ENCODE assay signal across 8 cellular contexts in genomic region chr9:128771745-128772519, GRCh38. TPM values are rescaled to one million over a fixed set of nuclear protein-coding genes. Genes with fewer than 3 reads are reported as not detected.
DNase-seq lines count a peak whose midpoint lies in the region; ATAC-seq, FAIRE-seq and TF ChIP-seq lines count a peak whose summit lies in the region.

Gene ZER1, minus strand, starts transcription at chr9:128771927. Its CDS starts 16,362 bp downstream, at chr9:128755565.

- H3K27ac ChIP-seq in A673 (ENCODE audit: low read depth, low read length, poor library complexity, severe bottlenecking), result peak within 1 kb of the TSS; percentile 82
- H3K27ac ChIP-seq in spleen, result peak within 1 kb of the TSS; percentile 90 to 97 (median 92)

- no peak for FAIRE-seq in bronchial epithelial cell (lab: Jason Lieb, UNC)

- peak in 2 of 3 donors; percentile 50 to 98 for TF ChIP-seq POLR2A in spleen (IDR thresholded peaks at IDR 0.05)

- H3K36me3 ChIP-seq in A673 (ENCODE audit: insufficient read depth, low read length, poor library complexity, severe bottlenecking), result no peaks in the 10 kb centered on the region
- H3K36me3 ChIP-seq in bronchial epithelial cell (ENCODE audit: control insufficient read depth, insufficient read depth, low read length), result no peaks in the 10 kb centered on the region
- H3K36me3 ChIP-seq in spleen, result peaks cover 0 to 13% (median 5%) of the 10 kb centered on the region in 6 donors

- no peaks in the 10 kb centered on the region; the same call in 1 of the 2 replicates for H3K27me3 Mint-ChIP-seq in WTC11 (ENCODE audit: low read depth)

- peak within 1 kb of the TSS; percentile 94 for H3K4me3 ChIP-seq in A673 (ENCODE audit: low read depth, low read length, poor library complexity, severe bottlenecking)
- peak within 1 kb of the TSS; percentile 89 for H3K4me3 ChIP-seq in bronchial epithelial cell (ENCODE audit: low read depth, low read length)
- peak within 1 kb of the TSS; percentile 58 to 88 (median 76) for H3K4me3 ChIP-seq in spleen

- 1 to 2% (median 2%) methylated on average over 22 to 72 of the region's 72 CpGs for WGBS in spleen, 5 donors

- intact Hi-C loops in A673 (cut with micrococcal nuclease; ENCODE audit: unreplicated experiment) (no loop called here), spleen (cut with DNase I; ENCODE audit: low total_unique reads) (no loop called here)

- no peaks in the 10 kb centered on the region; the same call in 1 of the 2 replicates for H3K36me3 Mint-ChIP-seq in WTC11

- H3K4me1 ChIP-seq in A673 (ENCODE audit: insufficient read depth, low read length, poor library complexity, severe bottlenecking), result peaks cover 11% of the 10 kb centered on the region
- H3K4me1 ChIP-seq in spleen, result peaks cover 9 to 46% (median 29%) of the 10 kb centered on the region in 6 donors

- TF ChIP-seq CTCF in A673 (conservative IDR thresholded peaks at IDR 0.05; ENCODE audit: low read depth, low read length) (no peak), WTC11 (IDR thresholded peaks at IDR 0.05) (no peak), bronchial epithelial cell (IDR thresholded peaks at IDR 0.05; ENCODE audit: insufficient read depth, low read length, severe bottlenecking) (no peak), spleen (IDR thresholded peaks at IDR 0.05 in 8 of 11, conservative IDR thresholded peaks at IDR 0.05 in 3 of 11) (peak in 4 of 11 experiments; percentile 6 to 29 (median 16))

- POLR2A ChIA-PET in A673 (lab: Charles Lee; ENCODE audit: low non-redundant PET), result no interaction called here
- POLR2A ChIA-PET in WTC11 (lab: Charles Lee), result interaction anchor here (0.7 kb wide), 1 partner anchor 1661 kb away, joined by 3 read pairs; no protein-coding TSS in a partner anchor

- H3K4me1 Mint-ChIP-seq in WTC11, result peaks cover 9% of the 10 kb centered on the region

- TSS peak; percentile 92 for BruUV-seq in A673 (replicated peaks; lab: Mats Ljungman, UMichigan)

- H3K27me3 ChIP-seq in A673 (replicated peaks; ENCODE audit: insufficient read depth, low read depth, low read length, poor library complexity) (no peaks in the 10 kb centered on the region), bronchial epithelial cell (ENCODE audit: control insufficient read depth, insufficient read depth, low read length) (no peaks in the 10 kb centered on the region), spleen (replicated peaks in 1 of 7) (no peaks in the 10 kb centered on the region)

- CTCF ChIA-PET in A673 (lab: Charles Lee) (interaction anchor here (1.2 kb wide), 1 partner anchor 70 kb away, joined by 3 read pairs; the partner anchor contains the start of gene PKN3), WTC11 (lab: Charles Lee) (interaction anchor here (0.6 to 3.4 kb wide), 8 partner anchors 13 to 256 kb away, joined by 3 to 20 read pairs (median 5); partner anchors contain the start of genes ENDOG and SH3GLB2)

- DNase-seq in A673 (ENCODE audit: low spot score) (peak; percentile 95), NCI-H226 (peak; percentile 79), WTC11 (ENCODE audit: low spot score) (peak; percentile 92), bronchial epithelial cell (ENCODE audit: low read depth) (peak; percentile 57), inferior parietal cortex (ENCODE audit: extremely low spot score) (peak; percentile 93), spleen (peak; percentile 99)

- H3K9me3 ChIP-seq in A673 (ENCODE audit: low read depth, low read length, poor library complexity, severe bottlenecking) (no peaks in the 10 kb centered on the region), spleen (peaks cover 0 to 16% (median 10%) of the 10 kb centered on the region in 8 donors)

- peak within 1 kb of the TSS; percentile 99 for H3K27ac Mint-ChIP-seq in WTC11

- H3K4me3 Mint-ChIP-seq in WTC11, result peak within 1 kb of the TSS; percentile 95

- H3K9me3 Mint-ChIP-seq in WTC11, result no peaks in the 10 kb centered on the region

- ATAC-seq in GM18873 (IDR thresholded peaks at IDR 0.05; ENCODE audit: low FRiP score, unreplicated experiment) (peak; percentile 78), HG03135 (IDR thresholded peaks at IDR 0.05; ENCODE audit: unreplicated experiment) (peak; percentile 87), WTC11 (peak; percentile 84)

TF ChIP-seq in WTC11, 78 proteins besides CTCF, POLR2A, EP300 and RAD21 (continues in another document):
- TF ChIP-seq, protein P1, sequence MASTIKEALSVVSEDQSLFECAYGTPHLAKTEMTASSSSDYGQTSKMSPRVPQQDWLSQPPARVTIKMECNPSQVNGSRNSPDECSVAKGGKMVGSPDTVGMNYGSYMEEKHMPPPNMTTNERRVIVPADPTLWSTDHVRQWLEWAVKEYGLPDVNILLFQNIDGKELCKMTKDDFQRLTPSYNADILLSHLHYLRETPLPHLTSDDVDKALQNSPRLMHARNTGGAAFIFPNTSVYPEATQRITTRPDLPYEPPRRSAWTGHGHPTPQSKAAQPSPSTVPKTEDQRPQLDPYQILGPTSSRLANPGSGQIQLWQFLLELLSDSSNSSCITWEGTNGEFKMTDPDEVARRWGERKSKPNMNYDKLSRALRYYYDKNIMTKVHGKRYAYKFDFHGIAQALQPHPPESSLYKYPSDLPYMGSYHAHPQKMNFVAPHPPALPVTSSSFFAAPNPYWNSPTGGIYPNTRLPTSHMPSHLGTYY (CRISPR knock-in tag; IDR thresholded peaks at IDR 0.05), result no peak
- TF ChIP-seq FOXP1 (CRISPR knock-in tag; IDR thresholded peaks at IDR 0.05; ENCODE audit: borderline replicate concordance), result peak; percentile 44; the same call in 1 of the 2 replicates
- TF ChIP-seq TEAD1 (CRISPR knock-in tag; IDR thresholded peaks at IDR 0.05), result no peak
- TF ChIP-seq KAT7 (CRISPR knock-in tag; IDR thresholded peaks at IDR 0.05; ENCODE audit: borderline replicate concordance), result peak; percentile 62; the same call in 1 of the 2 replicates
- no peak for TF ChIP-seq E2F4 (CRISPR knock-in tag; IDR thresholded peaks at IDR 0.05; ENCODE audit: borderline replicate concordance, low read depth)
- no peak for TF ChIP-seq ZNF396 (CRISPR knock-in tag; IDR thresholded peaks at IDR 0.05; ENCODE audit: borderline replicate concordance)
- TF ChIP-seq, protein P2, sequence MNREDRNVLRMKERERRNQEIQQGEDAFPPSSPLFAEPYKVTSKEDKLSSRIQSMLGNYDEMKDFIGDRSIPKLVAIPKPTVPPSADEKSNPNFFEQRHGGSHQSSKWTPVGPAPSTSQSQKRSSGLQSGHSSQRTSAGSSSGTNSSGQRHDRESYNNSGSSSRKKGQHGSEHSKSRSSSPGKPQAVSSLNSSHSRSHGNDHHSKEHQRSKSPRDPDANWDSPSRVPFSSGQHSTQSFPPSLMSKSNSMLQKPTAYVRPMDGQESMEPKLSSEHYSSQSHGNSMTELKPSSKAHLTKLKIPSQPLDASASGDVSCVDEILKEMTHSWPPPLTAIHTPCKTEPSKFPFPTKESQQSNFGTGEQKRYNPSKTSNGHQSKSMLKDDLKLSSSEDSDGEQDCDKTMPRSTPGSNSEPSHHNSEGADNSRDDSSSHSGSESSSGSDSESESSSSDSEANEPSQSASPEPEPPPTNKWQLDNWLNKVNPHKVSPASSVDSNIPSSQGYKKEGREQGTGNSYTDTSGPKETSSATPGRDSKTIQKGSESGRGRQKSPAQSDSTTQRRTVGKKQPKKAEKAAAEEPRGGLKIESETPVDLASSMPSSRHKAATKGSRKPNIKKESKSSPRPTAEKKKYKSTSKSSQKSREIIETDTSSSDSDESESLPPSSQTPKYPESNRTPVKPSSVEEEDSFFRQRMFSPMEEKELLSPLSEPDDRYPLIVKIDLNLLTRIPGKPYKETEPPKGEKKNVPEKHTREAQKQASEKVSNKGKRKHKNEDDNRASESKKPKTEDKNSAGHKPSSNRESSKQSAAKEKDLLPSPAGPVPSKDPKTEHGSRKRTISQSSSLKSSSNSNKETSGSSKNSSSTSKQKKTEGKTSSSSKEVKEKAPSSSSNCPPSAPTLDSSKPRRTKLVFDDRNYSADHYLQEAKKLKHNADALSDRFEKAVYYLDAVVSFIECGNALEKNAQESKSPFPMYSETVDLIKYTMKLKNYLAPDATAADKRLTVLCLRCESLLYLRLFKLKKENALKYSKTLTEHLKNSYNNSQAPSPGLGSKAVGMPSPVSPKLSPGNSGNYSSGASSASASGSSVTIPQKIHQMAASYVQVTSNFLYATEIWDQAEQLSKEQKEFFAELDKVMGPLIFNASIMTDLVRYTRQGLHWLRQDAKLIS (CRISPR knock-in tag; IDR thresholded peaks at IDR 0.05; ENCODE audit: borderline replicate concordance), result no peak
- TF ChIP-seq IRF1 (CRISPR knock-in tag; IDR thresholded peaks at IDR 0.05), result peak; percentile 56; the same call in 1 of the 2 replicates

RNA-seq across cellular contexts. Expression of gene ZER1, which starts in this region (rescaled TPM):
- 12.9 and 19.6 TPM in 2 replicates for total RNA-seq in A673 (2021)
- 20.6 to 24.5 TPM (median 23.8 TPM) in 3 replicates for total RNA-seq in WTC11 (2021)
- total RNA-seq in bronchial epithelial cell, result 8.7 and 14.2 TPM in 2 replicates
- 10 to 100 TPM; 27.8 to 65.5 (median 38.0) TPM for total RNA-seq in spleen
- 10 to 100 TPM; 10.5 to 17.1 (median 13.1) TPM for polyA plus RNA-seq in spleen

Comparison
In these comparisons a context has a peak if more than half of its experiments do, and no peak if none do; other contexts are left out.
1. Peak in every context shown above with its lines: DNase-seq, ATAC-seq, H3K4me3 ChIP-seq and H3K27ac ChIP-seq.